ENCODE assay signal across 17 cellular contexts in the genomic region with DNA sequence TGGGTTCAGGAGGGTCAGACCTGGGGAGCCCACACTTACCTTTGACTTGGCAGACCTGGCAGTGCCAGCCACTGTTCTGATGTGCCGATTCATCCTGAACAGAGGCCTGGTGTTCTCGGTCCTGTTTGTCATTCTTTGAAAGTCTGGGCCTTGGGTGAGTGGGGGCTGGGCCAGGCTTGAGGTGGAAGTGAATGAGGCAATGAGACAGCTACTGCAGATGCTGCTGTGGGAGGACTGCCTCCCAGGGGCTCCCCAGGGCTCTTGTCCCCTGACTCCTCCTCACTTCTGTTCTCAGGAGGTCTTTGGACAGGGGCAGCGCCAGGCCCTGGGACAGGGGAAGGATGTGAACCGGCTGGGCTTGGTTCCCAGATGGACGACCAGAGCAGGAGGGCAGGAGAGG. TPM values are rescaled to one million over a fixed set of nuclear protein-coding genes. Genes with fewer than 3 reads are reported as not detected.
DNase-seq lines count a peak whose midpoint lies in the region; ATAC-seq and TF ChIP-seq lines count a peak whose summit lies in the region.
"Had no signal": no experiment of that assay in that cellular context is flagged by ENCODE, and none has a peak within 500 bp of the region (broad histone marks: within the 10 kb centered on the region; RNA-seq: fewer than 3 reads in every experiment).

No MANE protein-coding gene starts in this region.

- H3K9me3 Mint-ChIP-seq in activated CD4-positive, alpha-beta T cell treated with anti-CD3 and anti-CD28 coated beads, Interleukin-2, amount 10 ng/mL, durations not matched to agents 24 days and 14 days: peaks cover 4% of the 10 kb centered on the region
- H3K9me3 Mint-ChIP-seq in naive thymus-derived CD8-positive, alpha-beta T cell: peaks cover 0 to 7% (median 4%) of the 10 kb centered on the region in 9 donors

- ATAC-seq in naive thymus-derived CD8-positive, alpha-beta T cell: no peak
- no peak for ATAC-seq in heart right ventricle

- H3K27ac Mint-ChIP-seq in activated CD4-positive, alpha-beta T cell treated with anti-CD3 and anti-CD28 coated beads, Interleukin-2, amount 10 ng/mL, durations not matched to agents 24 days and 14 days: no peak overlapping the region
- H3K27ac Mint-ChIP-seq in naive thymus-derived CD8-positive, alpha-beta T cell: peak overlapping the region in 3 of 10 donors; percentile 28 to 63 (median 29)
- H3K27ac Mint-ChIP-seq: CD4-positive, CD25-positive, alpha-beta regulatory T cell had no signal

- peaks cover 0 to 28% (median 17%) of the 10 kb centered on the region in 7 donors for H3K27me3 ChIP-seq in heart right ventricle

- no peaks in the 10 kb centered on the region for H3K36me3 ChIP-seq in heart right ventricle

- peak; percentile 47 for DNase-seq in activated CD4-positive, alpha-beta T cell treated with anti-CD3 and anti-CD28 coated beads, Interleukin-2, amount 10 ng/mL, durations not matched to agents 24 days and 14 days
- DNase-seq in activated CD4-positive, alpha-beta T cell treated with anti-CD3 and anti-CD28 coated beads, Interleukin-2, amount 50 U/mL, for 1 hour: no peak
- DNase-seq in MV-4-11 (lab: John Stamatoyannopoulos, UW) (peak; percentile 10), UCSD-AML1 (lab: John Stamatoyannopoulos, UW; ENCODE audit: unreplicated experiment) (peak; percentile 65), posterior vena cava (ENCODE audit: low spot score) (peak; percentile 63), heart right ventricle (no peak), Ammon's horn (ENCODE audit: low spot score) (no peak)
- DNase-seq in naive thymus-derived CD8-positive, alpha-beta T cell: no peak
- DNase-seq: CD4-positive, CD25-positive, alpha-beta regulatory T cell; DMS53; HCEC 1CT; NCI-H187 treated with DMSO at 0.1 percent for 48 hours; NCI-H446; SHP77 treated with DMSO at 0.1 percent for 48 hours had no signal

- POLR2A ChIA-PET in naive thymus-derived CD8-positive, alpha-beta T cell (lab: Charles Lee): no interaction called here

- peaks cover 2% of the 10 kb centered on the region for H3K4me1 Mint-ChIP-seq in activated CD4-positive, alpha-beta T cell treated with anti-CD3 and anti-CD28 coated beads, Interleukin-2, amount 10 ng/mL, durations not matched to agents 24 days and 14 days
- peaks cover 6 to 18% (median 8%) of the 10 kb centered on the region in 4 donors for H3K4me1 Mint-ChIP-seq in naive thymus-derived CD8-positive, alpha-beta T cell

- intact Hi-C loops in activated CD4-positive, alpha-beta T cell treated with anti-CD3 and anti-CD28 coated beads, Interleukin-2, amount 10 ng/mL, durations not matched to agents 24 days and 14 days (cut with micrococcal nuclease): no loop called here
- intact Hi-C loops in posterior vena cava (cut with DNase I) (no loop called here), heart right ventricle (cut with DNase I) (no loop called here)

- no peak overlapping the region for H3K4me3 ChIP-seq in heart right ventricle

- no peaks in the 10 kb centered on the region for H3K36me3 Mint-ChIP-seq in activated CD4-positive, alpha-beta T cell treated with anti-CD3 and anti-CD28 coated beads, Interleukin-2, amount 10 ng/mL, durations not matched to agents 24 days and 14 days (ENCODE audit: low read depth)
- peaks cover 0 to 4% (median 0%) of the 10 kb centered on the region in 3 donors for H3K36me3 Mint-ChIP-seq in naive thymus-derived CD8-positive, alpha-beta T cell
- H3K36me3 Mint-ChIP-seq: CD4-positive, CD25-positive, alpha-beta regulatory T cell had no signal

- no peak for TF ChIP-seq CTCF in heart right ventricle (IDR thresholded peaks at IDR 0.05)

- peaks cover 0 to 18% (median 10%) of the 10 kb centered on the region in 11 donors for H3K9me3 ChIP-seq in heart right ventricle

- H3K27me3 Mint-ChIP-seq in activated CD4-positive, alpha-beta T cell treated with anti-CD3 and anti-CD28 coated beads, Interleukin-2, amount 10 ng/mL, durations not matched to agents 24 days and 14 days: peaks cover 19% of the 10 kb centered on the region
- H3K27me3 Mint-ChIP-seq in naive thymus-derived CD8-positive, alpha-beta T cell: peaks cover 0 to 12% (median under 1%) of the 10 kb centered on the region in 5 donors

- no peak overlapping the region for H3K27ac ChIP-seq in heart right ventricle

- WGBS in heart right ventricle, 2 donors: 72 to 80% methylated on average over 5 of the region's 5 CpGs

- H3K4me3 Mint-ChIP-seq in activated CD4-positive, alpha-beta T cell treated with anti-CD3 and anti-CD28 coated beads, Interleukin-2, amount 10 ng/mL, durations not matched to agents 24 days and 14 days: no peak overlapping the region
- no peak overlapping the region for H3K4me3 Mint-ChIP-seq in naive thymus-derived CD8-positive, alpha-beta T cell

- no peaks in the 10 kb centered on the region for H3K4me1 ChIP-seq in heart right ventricle

RNA-seq across cellular contexts. Expression of a gene that starts 5.6 kb away (rescaled TPM):
- not detected in 2 replicates for total RNA-seq in activated CD4-positive, alpha-beta T cell treated with anti-CD3 and anti-CD28 coated beads, Interleukin-2, amount 10 ng/mL, durations not matched to agents 24 days and 14 days
- total RNA-seq in posterior vena cava (under 1 TPM in 1 of 2 donors, not detected in 1; 0.14 TPM), heart right ventricle (not detected)
- not detected for total RNA-seq in naive thymus-derived CD8-positive, alpha-beta T cell
- not detected for polyA plus RNA-seq in naive thymus-derived CD8-positive, alpha-beta T cell
- under 1 TPM in 1 of 2 donors, not detected in 1; 0.04 TPM for polyA plus RNA-seq in heart right ventricle
- total RNA-seq: A673; CD4-positive, CD25-positive, alpha-beta regulatory T cell; HT1080; M059J had no signal
- polyA plus RNA-seq: CD4-positive, CD25-positive, alpha-beta regulatory T cell had no signal

RNA-seq across cellular contexts. Expression of a gene that starts 21.6 kb away (rescaled TPM):
- total RNA-seq in activated CD4-positive, alpha-beta T cell treated with anti-CD3 and anti-CD28 coated beads, Interleukin-2, amount 10 ng/mL, durations not matched to agents 24 days and 14 days: 3.5 TPM in 2 replicates
- total RNA-seq in posterior vena cava (under 1 TPM; 0.19 to 0.28 TPM), heart right ventricle (under 1 TPM in 4 of 10 donors, not detected in 6; 0.10 to 0.38 (median 0.16) TPM)
- 1 to 10 TPM; 1.7 to 1.9 TPM for total RNA-seq in naive thymus-derived CD8-positive, alpha-beta T cell
- 1 to 10 TPM in 1 of 3 donors, under 1 TPM in 2; 0.65 to 1.5 (median 0.70) TPM for polyA plus RNA-seq in naive thymus-derived CD8-positive, alpha-beta T cell
- polyA plus RNA-seq in heart right ventricle: under 1 TPM in 1 of 2 donors, not detected in 1; 0.01 TPM
- total RNA-seq: A673, HT1080, M059J had no signal

RNA-seq across cellular contexts. Expression of a gene that starts 59.6 kb away (rescaled TPM):
- not detected in 2 replicates for total RNA-seq in activated CD4-positive, alpha-beta T cell treated with anti-CD3 and anti-CD28 coated beads, Interleukin-2, amount 10 ng/mL, durations not matched to agents 24 days and 14 days
- total RNA-seq in posterior vena cava: 1 to 10 TPM; 3.8 to 8.6 TPM
- under 1 TPM in 1 of 2 experiments, not detected in 1; 0.49 TPM for total RNA-seq in naive thymus-derived CD8-positive, alpha-beta T cell
- polyA plus RNA-seq in naive thymus-derived CD8-positive, alpha-beta T cell: not detected
- 1 to 10 TPM in 3 of 10 donors, under 1 TPM in 4, not detected in 3; 0.40 to 5.5 (median 1.00) TPM for total RNA-seq in heart right ventricle
- polyA plus RNA-seq in heart right ventricle: 1 to 10 TPM; 1.4 to 1.6 TPM
- total RNA-seq: A673; CD4-positive, CD25-positive, alpha-beta regulatory T cell; M059J had no signal
- polyA plus RNA-seq: CD4-positive, CD25-positive, alpha-beta regulatory T cell had no signal

Comparison
In these comparisons a context has a peak if more than half of its experiments do, and no peak if none do; other contexts are left out.
1. DNase-seq: peak in activated CD4-positive, alpha-beta T cell treated with anti-CD3 and anti-CD28 coated beads, Interleukin-2, amount 10 ng/mL, durations not matched to agents 24 days and 14 days (single experiment), MV-4-11 (single experiment), UCSD-AML1 (single experiment) and posterior vena cava (single experiment); none in activated CD4-positive, alpha-beta T cell treated with anti-CD3 and anti-CD28 coated beads, Interleukin-2, amount 50 U/mL, for 1 hour (single experiment), naive thymus-derived CD8-positive, alpha-beta T cell (0 of 10), heart right ventricle (0 of 2) and Ammon's horn (single experiment).